ENCODE assay signal across 9 cellular contexts in genomic region chr19:12995596-12996541, GRCh38. TPM values are rescaled to one million over a fixed set of nuclear protein-coding genes. Genes with fewer than 3 reads are reported as not detected.
DNase-seq lines count a peak whose midpoint lies in the region; FAIRE-seq and TF ChIP-seq lines count a peak whose summit lies in the region.
"Had no signal": no experiment of that assay in that cellular context is flagged by ENCODE, and none has a peak within 500 bp of the region (broad histone marks: within the 10 kb centered on the region; RNA-seq: fewer than 3 reads in every experiment).

No MANE protein-coding gene starts in this region.

- no peak for FAIRE-seq in kidney (lab: Jason Lieb, UNC)
- FAIRE-seq: islet of Langerhans had no signal

- H4K20me1 ChIP-seq in Karpas-422 (ENCODE audit: insufficient read depth, low read depth, low read length): no peaks in the 10 kb centered on the region

- CTCF ChIA-PET in HEK293 (lab: Yijun Ruan, JAX): interaction anchor here (2.5 kb wide), 1 partner anchor 65 kb away, joined by 11 read pairs; no protein-coding TSS in a partner anchor

- no peak for TF ChIP-seq POLR2A in stomach (IDR thresholded peaks at IDR 0.05)

- TF ChIP-seq EP300 in stomach (IDR thresholded peaks at IDR 0.05): no peak

- peaks cover 0 to 10% (median 6%) of the 10 kb centered on the region in 3 donors for H3K27me3 ChIP-seq in stomach
- H3K27me3 ChIP-seq in Karpas-422 (ENCODE audit: low read length): no peaks in the 10 kb centered on the region

- H3K79me2 ChIP-seq in Karpas-422 (ENCODE audit: low read length): no peaks in the 10 kb centered on the region

- POLR2A ChIA-PET in HEK293 (lab: Yijun Ruan, JAX): no interaction called here

- intact Hi-C loops in kidney (cut with DNase I): no loop called here
- intact Hi-C loops in stomach (cut with DNase I; ENCODE audit: low total_unique reads): loop anchor here (5.0 kb wide), 1 partner anchor 36 kb away; no protein-coding TSS in a partner anchor

- peak overlapping the region; percentile 40 to 73 for H3K9ac ChIP-seq in kidney (ENCODE audit: low read length in 2 of 2)
- no peak overlapping the region for H3K9ac ChIP-seq in Karpas-422 (ENCODE audit: low read length)

- DNase-seq in AG20443 (ENCODE audit: low spot score) (peak; percentile 58), astrocyte of the hippocampus (ENCODE audit: low read depth, low spot score) (peak; percentile 71), kidney (peak; percentile 80), stomach (no peak), Karpas-422 (no peak), SW 1271 (lab: John Stamatoyannopoulos, UW) (no peak), NCI-H226 (no peak)

- H3K9me3 ChIP-seq in HEK293 (ENCODE audit: control insufficient read depth, insufficient read depth, low read depth, low read length): no peaks in the 10 kb centered on the region
- H3K9me3 ChIP-seq in kidney (ENCODE audit: control insufficient read depth in 1 of 2, low read length in 2 of 2): no peaks in the 10 kb centered on the region
- H3K9me3 ChIP-seq in stomach: no peaks in the 10 kb centered on the region
- H3K9me3 ChIP-seq in Karpas-422 (ENCODE audit: low read length): no peaks in the 10 kb centered on the region

- peak overlapping the region; percentile 51 for H3K4me3 ChIP-seq in HEK293 (ENCODE audit: low read depth, low read length)
- H3K4me3 ChIP-seq in kidney (ENCODE audit: low read length in 2 of 2): peak overlapping the region; percentile 64
- H3K4me3 ChIP-seq in stomach: peak overlapping the region; percentile 76 to 82 (median 79)
- no peak overlapping the region for H3K4me3 ChIP-seq in Karpas-422 (ENCODE audit: low read length)

- H3K4me1 ChIP-seq in HEK293 (ENCODE audit: control insufficient read depth, insufficient read depth, low read length) (no peaks in the 10 kb centered on the region), kidney (ENCODE audit: control insufficient read depth in 1 of 2, insufficient read depth in 1 of 2, low read depth in 1 of 2, low read length in 2 of 2) (peaks cover 0 to 15% of the 10 kb centered on the region in 2 donors), stomach (peaks cover 28 to 57% (median 51%) of the 10 kb centered on the region in 4 donors), Karpas-422 (ENCODE audit: low read length) (peaks cover 2% of the 10 kb centered on the region; the same call in 1 of the 2 replicates)

- H3K9me2 ChIP-seq in Karpas-422 (replicated peaks; ENCODE audit: insufficient read depth, low read length): no peaks in the 10 kb centered on the region

- WGBS in stomach, 5 donors: 1 to 2% (median 1%) methylated on average over 38 to 121 of the region's 138 CpGs

- TF ChIP-seq CTCF in HEK293 (tag by site-specific recombination; IDR thresholded peaks at IDR 0.05) (no peak), kidney (IDR thresholded peaks at IDR 0.05; ENCODE audit: borderline replicate concordance, extremely low read depth, insufficient read depth) (no peak), stomach (IDR thresholded peaks at IDR 0.05) (no peak)

- H3K4me2 ChIP-seq in Karpas-422 (ENCODE audit: low read depth, low read length, poor library complexity, severe bottlenecking): no peak overlapping the region

- H3K27ac ChIP-seq in HEK293 (ENCODE audit: extremely low read depth, low read depth, low read length) (peak overlapping the region; percentile 70; the same call in 1 of the 2 replicates), kidney (ENCODE audit: low read depth in 2 of 2, low read length in 2 of 2) (peak overlapping the region; percentile 22 to 69), stomach (peak overlapping the region; percentile 90 to 95 (median 94)), Karpas-422 (ENCODE audit: low read length) (no peak overlapping the region)

- no peak overlapping the region for H2AFZ ChIP-seq in Karpas-422 (ENCODE audit: low read length)

- H3K36me3 ChIP-seq in HEK293 (ENCODE audit: control insufficient read depth in 2 of 2, insufficient read depth in 1 of 2, low read length in 2 of 2) (peaks cover 0 to 6% of the 10 kb centered on the region in 2 experiments; a peak in 1 of 3 replicates), kidney (ENCODE audit: control insufficient read depth in 1 of 2, insufficient read depth in 2 of 2, low read length in 2 of 2) (no peaks in the 10 kb centered on the region), stomach (peaks cover 0 to 9% (median 8%) of the 10 kb centered on the region in 4 donors), Karpas-422 (ENCODE audit: insufficient read depth, low read length) (no peaks in the 10 kb centered on the region)

TF ChIP-seq in HEK293, 187 proteins besides CTCF, POLR2A, EP300 and RAD21 (continues in another document):
- no peak for TF ChIP-seq ZBTB21 (tag by site-specific recombination; IDR thresholded peaks at IDR 0.05)
- TF ChIP-seq ZNF626 (tag by site-specific recombination; IDR thresholded peaks at IDR 0.05): no peak
- TF ChIP-seq ZSCAN23 (tag by site-specific recombination; IDR thresholded peaks at IDR 0.05): no peak
- TF ChIP-seq ZNF785 (tag by site-specific recombination; IDR thresholded peaks at IDR 0.05): 0 out of 2 replicates have a peak, but pooled peaks have one; percentile 69
- TF ChIP-seq HOXA7 (CRISPR knock-in tag; IDR thresholded peaks at IDR 0.05; ENCODE audit: borderline replicate concordance): no peak
- TF ChIP-seq KLF1 (tag by site-specific recombination; IDR thresholded peaks at IDR 0.05): 0 out of 2 replicates have a peak, but pooled peaks have one; percentile 17
- TF ChIP-seq ZNF654 (tag by site-specific recombination; IDR thresholded peaks at IDR 0.05; ENCODE audit: low read depth): no peak
- 0 out of 2 replicates have a peak, but pooled peaks have one; percentile 33 for TF ChIP-seq BCL11B (tag by site-specific recombination; IDR thresholded peaks at IDR 0.05; ENCODE audit: low read depth)
- TF ChIP-seq ZNF837 (tag by site-specific recombination; IDR thresholded peaks at IDR 0.05): no peak
- TF ChIP-seq, protein P1, sequence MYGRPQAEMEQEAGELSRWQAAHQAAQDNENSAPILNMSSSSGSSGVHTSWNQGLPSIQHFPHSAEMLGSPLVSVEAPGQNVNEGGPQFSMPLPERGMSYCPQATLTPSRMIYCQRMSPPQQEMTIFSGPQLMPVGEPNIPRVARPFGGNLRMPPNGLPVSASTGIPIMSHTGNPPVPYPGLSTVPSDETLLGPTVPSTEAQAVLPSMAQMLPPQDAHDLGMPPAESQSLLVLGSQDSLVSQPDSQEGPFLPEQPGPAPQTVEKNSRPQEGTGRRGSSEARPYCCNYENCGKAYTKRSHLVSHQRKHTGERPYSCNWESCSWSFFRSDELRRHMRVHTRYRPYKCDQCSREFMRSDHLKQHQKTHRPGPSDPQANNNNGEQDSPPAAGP (tag by site-specific recombination; IDR thresholded peaks at IDR 0.05): 0 out of 2 replicates have a peak, but pooled peaks have one; percentile 27
- 0 out of 2 replicates have a peak, but pooled peaks have one; percentile 24 for TF ChIP-seq ZNF2 (tag by site-specific recombination; IDR thresholded peaks at IDR 0.05)
- TF ChIP-seq ZNF202 (tag by site-specific recombination; IDR thresholded peaks at IDR 0.05; ENCODE audit: borderline replicate concordance): no peak
- no peak for TF ChIP-seq ZNF311 (tag by site-specific recombination; IDR thresholded peaks at IDR 0.05; ENCODE audit: borderline replicate concordance)
- TF ChIP-seq KLF16 (tag by site-specific recombination; IDR thresholded peaks at IDR 0.05): no peak
- no peak for TF ChIP-seq ZNF660 (tag by site-specific recombination; IDR thresholded peaks at IDR 0.05)
- no peak for TF ChIP-seq ZNF274 (IDR thresholded peaks at IDR 0.05; ENCODE audit: low read length)
- TF ChIP-seq ZNF274 (tag by site-specific recombination; IDR thresholded peaks at IDR 0.05; ENCODE audit: borderline replicate concordance): no peak

RNA-seq across cellular contexts. Expression of gene NFIX, which starts 0.6 kb away (rescaled TPM):
- total RNA-seq in kidney: 65.0 TPM
- polyA plus RNA-seq in kidney (ENCODE audit: insufficient read depth, low read depth, low replicate concordance): 4.3 TPM
- total RNA-seq in stomach: 100 to 1,000 TPM in 1 of 5 donors, 10 to 100 TPM in 4; 14.0 to 183 (median 63.3) TPM
- polyA plus RNA-seq in stomach: 10 to 100 TPM; 11.5 to 45.0 (median 30.2) TPM
- total RNA-seq in Karpas-422 (2014; rRNA removed; shearing (Covaris generic); ENCODE audit: low replicate concordance): 0.04 and 0.18 TPM in 2 replicates

RNA-seq across cellular contexts. Expression of gene DAND5, which starts 26.5 kb away (rescaled TPM):
- not detected for total RNA-seq in kidney
- not detected for polyA plus RNA-seq in kidney (ENCODE audit: insufficient read depth, low read depth, low replicate concordance)
- total RNA-seq in stomach: under 1 TPM in 1 of 5 donors, not detected in 4; 0.58 TPM
- under 1 TPM in 2 of 3 donors, not detected in 1; 0.12 to 0.13 TPM for polyA plus RNA-seq in stomach
- 0.52 TPM in 1 of 2 replicates, not detected in the other for total RNA-seq in Karpas-422 (2014; rRNA removed; shearing (Covaris generic); ENCODE audit: low replicate concordance)

RNA-seq across cellular contexts. Expression of gene GADD45GIP1, which starts 38.8 kb away (rescaled TPM):
- total RNA-seq in kidney: 18.4 TPM
- polyA plus RNA-seq in kidney (ENCODE audit: insufficient read depth, low read depth, low replicate concordance): 71.3 TPM
- 10 to 100 TPM in 4 of 5 donors, 1 to 10 TPM in 1; 1.8 to 93.3 (median 25.9) TPM for total RNA-seq in stomach
- polyA plus RNA-seq in stomach: 10 to 100 TPM; 59.0 to 75.4 (median 61.8) TPM
- 23.2 and 66.6 TPM in 2 replicates for total RNA-seq in Karpas-422 (2014; rRNA removed; shearing (Covaris generic); ENCODE audit: low replicate concordance)

RNA-seq across cellular contexts. Expression of gene RAD23A, which starts 50.2 kb away (rescaled TPM):
- 79.2 TPM for total RNA-seq in kidney
- 105 TPM for polyA plus RNA-seq in kidney (ENCODE audit: insufficient read depth, low read depth, low replicate concordance)
- 100 to 1,000 TPM in 3 of 5 donors, 10 to 100 TPM in 2; 44.1 to 144 (median 103) TPM for total RNA-seq in stomach
- 100 to 1,000 TPM; 101 to 141 (median 106) TPM for polyA plus RNA-seq in stomach
- 130 and 144 TPM in 2 replicates for total RNA-seq in Karpas-422 (2014; rRNA removed; shearing (Covaris generic); ENCODE audit: low replicate concordance)

RNA-seq across cellular contexts. Expression of gene CALR, which starts 57.5 kb away (rescaled TPM):
- 1,087 TPM for total RNA-seq in kidney
- polyA plus RNA-seq in kidney (ENCODE audit: insufficient read depth, low read depth, low replicate concordance): 1,037 TPM
- total RNA-seq in stomach: 100 to 1,000 TPM; 337 to 947 (median 504) TPM
- polyA plus RNA-seq in stomach: 100 to 1,000 TPM in 2 of 3 donors, 10 to 100 TPM in 1; 71.2 to 236 (median 158) TPM
- 547 and 681 TPM in 2 replicates for total RNA-seq in Karpas-422 (2014; rRNA removed; shearing (Covaris generic); ENCODE audit: low replicate concordance)

Comparison
In these comparisons a context has a peak if more than half of its experiments do, and no peak if none do; other contexts are left out.
1. DNase-seq: peak in AG20443 (single experiment), astrocyte of the hippocampus (single experiment) and kidney (single experiment); none in stomach (single experiment), Karpas-422 (single experiment), SW 1271 (0 of 2) and NCI-H226 (single experiment).
2. RNA of gene NFIX, which starts 0.6 kb away (total RNA-seq): 65.0 TPM in kidney (single experiment) and 14.0 to 183 TPM in stomach; 0.04 to 0.18 TPM in Karpas-422; every median in the first group is over 10 times any median in the second.